Comparison of ENCODE assay signal across 11 cellular contexts in genomic region chr1:24393892-24394291, GRCh38. TPM values are rescaled to one million over a fixed set of nuclear protein-coding genes. Genes with fewer than 3 reads are reported as not detected.
DNase-seq lines count a peak whose midpoint lies in the region; ATAC-seq, FAIRE-seq and TF ChIP-seq lines count a peak whose summit lies in the region.
"Had no signal": no experiment of that assay in that cellular context is flagged by ENCODE, and none has a peak within 500 bp of the region (broad histone marks: within the 10 kb centered on the region; RNA-seq: fewer than 3 reads in every experiment).

No MANE protein-coding gene starts in this region.

- no peaks in the 10 kb centered on the region for H3K27me3 ChIP-seq in CD4-positive, alpha-beta memory T cell (ENCODE audit: insufficient read depth, low read length)
- H3K27me3 ChIP-seq in MG63 (no peaks in the 10 kb centered on the region), bronchial epithelial cell (ENCODE audit: control insufficient read depth, insufficient read depth, low read length) (no peaks in the 10 kb centered on the region)
- H3K27me3 ChIP-seq: cardiac muscle cell had no signal

- POLR2A ChIA-PET in CD4-positive, alpha-beta memory T cell (lab: Charles Lee; ENCODE audit: partially characterized antibody), result interaction anchor here (1.5 to 5.4 kb wide), 5 partner anchors 21 to 194 kb away, joined by 5 to 86 read pairs (median 20); partner anchors contain the start of genes NIPAL3, RCAN3 and STPG1

- ATAC-seq in sciatic nerve (no peak), HG03025 (IDR thresholded peaks at IDR 0.05; ENCODE audit: low FRiP score, unreplicated experiment) (no peak)

- no peak for TF ChIP-seq CTCF in bronchial epithelial cell (IDR thresholded peaks at IDR 0.05; ENCODE audit: insufficient read depth, low read length, severe bottlenecking)

- peaks cover 0 to 1% of the 10 kb centered on the region in 2 donors for H3K36me3 Mint-ChIP-seq in CD4-positive, alpha-beta memory T cell

- CTCF ChIA-PET in CD4-positive, alpha-beta memory T cell (lab: Charles Lee; ENCODE audit: partially characterized antibody), result interaction anchor here (1.1 to 6.7 kb wide), 19 partner anchors 10 to 248 kb away, joined by 3 to 517 read pairs (median 8); partner anchors contain the start of genes IFNLR1, NIPAL3 and STPG1

- no peak overlapping the region for H3K27ac ChIP-seq in CD4-positive, alpha-beta memory T cell (ENCODE audit: low read depth, low read length)
- H3K27ac ChIP-seq: cardiac muscle cell had no signal

- no peaks in the 10 kb centered on the region for H3K27me3 Mint-ChIP-seq in CD4-positive, alpha-beta memory T cell

- peaks cover 33% of the 10 kb centered on the region for H3K4me1 ChIP-seq in CD4-positive, alpha-beta memory T cell (ENCODE audit: insufficient read depth, low read length)

- no peak overlapping the region for H3K4me3 Mint-ChIP-seq in CD4-positive, alpha-beta memory T cell

- H3K36me3 ChIP-seq in CD4-positive, alpha-beta memory T cell (ENCODE audit: insufficient read depth, low read length), result no peaks in the 10 kb centered on the region
- peaks cover 10% of the 10 kb centered on the region for H3K36me3 ChIP-seq in MG63
- peaks cover 1% of the 10 kb centered on the region for H3K36me3 ChIP-seq in bronchial epithelial cell (ENCODE audit: control insufficient read depth, insufficient read depth, low read length)
- H3K36me3 ChIP-seq: cardiac muscle cell had no signal

- H3K27ac Mint-ChIP-seq in CD4-positive, alpha-beta memory T cell, result peak overlapping the region in 5 of 7 donors; percentile 69 to 99 (median 97)

- no peak overlapping the region for H3K4me3 ChIP-seq in CD4-positive, alpha-beta memory T cell (ENCODE audit: low read length in 2 of 2)
- H3K4me3 ChIP-seq in MG63 (no peak overlapping the region), bronchial epithelial cell (ENCODE audit: low read depth, low read length) (no peak overlapping the region)
- H3K4me3 ChIP-seq: cardiac muscle cell had no signal

- no peak for DNase-seq in CD4-positive, alpha-beta memory T cell
- DNase-seq in MG63 (peak; percentile 81), bronchial epithelial cell (ENCODE audit: low read depth) (peak; percentile 85), myocyte (ENCODE audit: low read depth) (peak; percentile 84), sciatic nerve (ENCODE audit: low spot score) (no peak), D341Med (ENCODE audit: low spot score) (no peak), NCI-H2171 treated with DMSO at 0.1 percent for 48 hours (lab: John Stamatoyannopoulos, UW) (no peak)
- DNase-seq: DMS79 treated with DMSO at 0.1 percent for 48 hours, KBM-7 had no signal

- no peak for FAIRE-seq in bronchial epithelial cell (lab: Jason Lieb, UNC)

- H3K4me1 Mint-ChIP-seq in CD4-positive, alpha-beta memory T cell, result peaks cover 23 to 29% (median 26%) of the 10 kb centered on the region in 4 donors

- intact Hi-C loops in CD4-positive, alpha-beta memory T cell (cut with micrococcal nuclease), result loop anchor here (5.0 to 10.0 kb wide), 2 partner anchors 72 to 441 kb away; no protein-coding TSS in a partner anchor
- intact Hi-C loops in sciatic nerve (cut with DNase I), result loop anchor here (5.0 kb wide), 1 partner anchor 197 kb away; no protein-coding TSS in a partner anchor

- H3K9me3 ChIP-seq in CD4-positive, alpha-beta memory T cell (ENCODE audit: control insufficient read depth in 1 of 2, low read length in 2 of 2), result no peaks in the 10 kb centered on the region
- H3K9me3 ChIP-seq in MG63, result no peaks in the 10 kb centered on the region

- no peaks in the 10 kb centered on the region for H3K9me3 Mint-ChIP-seq in CD4-positive, alpha-beta memory T cell

RNA-seq across cellular contexts. Expression of gene STPG1, which starts 19.7 kb away (rescaled TPM):
- total RNA-seq in CD4-positive, alpha-beta memory T cell, result 1 to 10 TPM; 4.2 to 4.9 TPM
- 1 to 10 TPM; 3.1 to 3.5 TPM for polyA plus RNA-seq in CD4-positive, alpha-beta memory T cell
- total RNA-seq in MG63 (2014; rRNA removed; shearing (Covaris generic); ENCODE audit: low replicate concordance), result 5.7 and 7.2 TPM in 2 replicates
- 5.3 and 6.8 TPM in 2 replicates for total RNA-seq in bronchial epithelial cell
- 2.0 and 2.5 TPM in 2 replicates for total RNA-seq in myocyte
- 5.5 TPM for polyA plus RNA-seq in myocyte (2012)
- 6.2 TPM for total RNA-seq in sciatic nerve

RNA-seq across cellular contexts. Expression of gene NIPAL3, which starts 21.7 kb away (rescaled TPM):
- 10 to 100 TPM; 52.8 to 53.2 TPM for total RNA-seq in CD4-positive, alpha-beta memory T cell
- polyA plus RNA-seq in CD4-positive, alpha-beta memory T cell, result 10 to 100 TPM; 74.5 to 88.6 TPM
- 44.1 and 45.5 TPM in 2 replicates for total RNA-seq in MG63 (2014; rRNA removed; shearing (Covaris generic); ENCODE audit: low replicate concordance)
- 21.8 and 35.8 TPM in 2 replicates for total RNA-seq in bronchial epithelial cell
- total RNA-seq in myocyte, result 7.8 and 14.8 TPM in 2 replicates
- 28.2 TPM for polyA plus RNA-seq in myocyte (2012)
- 23.7 TPM for total RNA-seq in sciatic nerve

Comparison
In these comparisons a context has a peak if more than half of its experiments do, and no peak if none do; other contexts are left out.
1. DNase-seq: peak in MG63 (single experiment), bronchial epithelial cell (single experiment) and myocyte (single experiment); none in CD4-positive, alpha-beta memory T cell (0 of 5), sciatic nerve (single experiment), D341Med (single experiment) and NCI-H2171 treated with DMSO at 0.1 percent for 48 hours (single experiment).